8 cellular contexts compared by ENCODE assay signal in genomic region chr6:134822920-134823430, GRCh38.
DNase-seq lines count a peak whose midpoint lies in the region; ATAC-seq, FAIRE-seq and TF ChIP-seq lines count a peak whose summit lies in the region.

No MANE protein-coding gene starts in this region.

- H3K4me1 Mint-ChIP-seq in astrocyte (ENCODE audit: low read depth, unreplicated experiment), result peaks cover 6% of the 10 kb centered on the region

- peaks cover 4% of the 10 kb centered on the region for H3K27me3 Mint-ChIP-seq in astrocyte (ENCODE audit: low read depth, unreplicated experiment)

- peak; percentile 100 for ATAC-seq in Panc1

- H3K9me3 ChIP-seq in Panc1 (ENCODE audit: control insufficient read depth, insufficient read depth, low read depth, low read length) (no peaks in the 10 kb centered on the region), astrocyte (ENCODE audit: insufficient read depth, low read depth, low read length) (peaks cover 4% of the 10 kb centered on the region)

- POLR2A ChIA-PET in Panc1 (lab: Charles Lee), result no interaction called here

- no peak overlapping the region for H2AFZ ChIP-seq in astrocyte (ENCODE audit: low read depth, low read length)

- no TSS peak for BruUV-seq in Panc1 (replicated peaks; lab: Mats Ljungman, UMichigan)

- intact Hi-C loops in Panc1 (cut with micrococcal nuclease; ENCODE audit: unreplicated experiment), result loop anchor here (2.0 kb wide), 1 partner anchor 648 kb away; no protein-coding TSS in a partner anchor

- H4K20me1 ChIP-seq in astrocyte (ENCODE audit: insufficient read depth, low read length), result no peaks in the 10 kb centered on the region

- H3K27me3 ChIP-seq in GM06990 (replicated peaks; ENCODE audit: control insufficient read depth, insufficient read depth, low read length), result no peaks in the 10 kb centered on the region
- H3K27me3 ChIP-seq in Panc1 (ENCODE audit: control insufficient read depth, insufficient read depth, low read length), result no peaks in the 10 kb centered on the region
- H3K27me3 ChIP-seq in astrocyte (ENCODE audit: insufficient read depth, low read length), result no peaks in the 10 kb centered on the region

- TF ChIP-seq CTCF in GM06990 (IDR thresholded peaks at IDR 0.05; ENCODE audit: insufficient read depth, low read length, poor library complexity, severe bottlenecking), result peak; percentile 82
- TF ChIP-seq CTCF in LNCaP clone FGC (IDR thresholded peaks at IDR 0.05; ENCODE audit: control insufficient read depth, extremely low read depth, insufficient read depth), result peak; percentile 87
- TF ChIP-seq CTCF in Panc1 (IDR thresholded peaks at IDR 0.05), result peak; percentile 93
- peak; percentile 93 for TF ChIP-seq CTCF in astrocyte (IDR thresholded peaks at IDR 0.05; ENCODE audit: insufficient read depth, low read depth, low read length)

- no peak overlapping the region for H3K9ac ChIP-seq in astrocyte (ENCODE audit: low read length)

- FAIRE-seq in astrocyte (lab: Jason Lieb, UNC), result peak; percentile 81

- H3K27ac ChIP-seq in Panc1 (ENCODE audit: low read length), result no peak overlapping the region
- no peak overlapping the region for H3K27ac ChIP-seq in astrocyte (ENCODE audit: low read depth, low read length)

- no peak overlapping the region for H3K4me3 ChIP-seq in GM06990 (replicated peaks; ENCODE audit: low read depth, low read length)
- no peak overlapping the region for H3K4me3 ChIP-seq in LNCaP clone FGC (ENCODE audit: low read depth, low read length)
- no peak overlapping the region for H3K4me3 ChIP-seq in Panc1 (ENCODE audit: low read depth in 2 of 2, low read length in 2 of 2)
- no peak overlapping the region for H3K4me3 ChIP-seq in astrocyte (ENCODE audit: insufficient read depth, low read depth, low read length)

- CTCF ChIA-PET in Panc1 (lab: Charles Lee), result interaction anchor here (0.6 to 1.5 kb wide), 6 partner anchors 14 to 655 kb away, joined by 3 to 16 read pairs (median 4); no protein-coding TSS in a partner anchor

- in situ Hi-C loops in Panc1 (cut with HindIII; ENCODE audit: low pct_unique_long_range_greater_than_20kb, low sequenced_read_pairs), result no loop called here

- no peak overlapping the region for H3K4me2 ChIP-seq in astrocyte (ENCODE audit: low read length)

- H3K79me2 ChIP-seq in astrocyte (ENCODE audit: insufficient read depth, low read length), result no peaks in the 10 kb centered on the region

- no peak overlapping the region for H3K4me3 Mint-ChIP-seq in astrocyte (ENCODE audit: unreplicated experiment)

- H3K36me3 Mint-ChIP-seq in astrocyte (ENCODE audit: low read depth, unreplicated experiment), result no peaks in the 10 kb centered on the region

- H3K36me3 ChIP-seq in GM06990 (ENCODE audit: control insufficient read depth, insufficient read depth, low read length) (no peaks in the 10 kb centered on the region), Panc1 (ENCODE audit: control insufficient read depth, insufficient read depth, low read length) (no peaks in the 10 kb centered on the region), astrocyte (ENCODE audit: insufficient read depth, low read length) (no peaks in the 10 kb centered on the region)

- DNase-seq in GM06990 (ENCODE audit: extremely low read depth, insufficient read length) (peak; percentile 17), H4 (ENCODE audit: low spot score) (peak; percentile 69), LNCaP clone FGC (ENCODE audit: low read depth) (peak; percentile 52), Panc1 (ENCODE audit: low read depth, low spot score) (peak; percentile 85), astrocyte (ENCODE audit: low read depth) (peak; percentile 66), hepatic stellate cell (ENCODE audit: low spot score) (peak; percentile 76), retina (peak; percentile 78), activated gamma-delta T cell treated with Interleukin-2 at 50 U/mL for 16 hours (no peak)

- no peaks in the 10 kb centered on the region for H3K4me1 ChIP-seq in Panc1 (ENCODE audit: control insufficient read depth, insufficient read depth, low read length)
- peaks cover 10% of the 10 kb centered on the region for H3K4me1 ChIP-seq in astrocyte (ENCODE audit: insufficient read depth, low read length)

- H3K27ac Mint-ChIP-seq in astrocyte (ENCODE audit: unreplicated experiment), result no peak overlapping the region

- peaks cover 9% of the 10 kb centered on the region for H3K9me3 Mint-ChIP-seq in astrocyte (ENCODE audit: unreplicated experiment)
